Comparison of ENCODE assay signal across 23 cellular contexts in genomic region chr3:161219495-161219894, GRCh38. TPM values are rescaled to one million over a fixed set of nuclear protein-coding genes. Genes with fewer than 3 reads are reported as not detected.
A peak's percentile ranks its signal among the peaks of the same experiment; 100 is the strongest.
DNase-seq lines count a peak whose midpoint lies in the region; ATAC-seq and TF ChIP-seq lines count a peak whose summit lies in the region.
"Had no signal": no experiment of that assay in that cellular context is flagged by ENCODE, and none has a peak within 500 bp of the region (broad histone marks: within the 10 kb centered on the region; RNA-seq: fewer than 3 reads in every experiment).

No MANE protein-coding gene starts in this region.

- no peaks in the 10 kb centered on the region for H3K27me3 ChIP-seq in GM23338 (ENCODE audit: insufficient read depth)
- H3K27me3 ChIP-seq: cardiac muscle cell, dorsolateral prefrontal cortex, right lobe of liver had no signal

- no peaks in the 10 kb centered on the region for H3F3A ChIP-seq in GM23338 (replicated peaks; ENCODE audit: low read depth)

- H3K27ac ChIP-seq in GM23338 (ENCODE audit: low read depth), result no peak overlapping the region
- H3K27ac ChIP-seq: C4-2B, cardiac muscle cell, lower lobe of right lung, parathyroid adenoma, right lobe of liver had no signal

- H3K36me3 ChIP-seq in GM23338 (ENCODE audit: insufficient read depth), result no peaks in the 10 kb centered on the region
- H3K36me3 ChIP-seq: cardiac muscle cell, lower lobe of right lung, right lobe of liver, thoracic aorta had no signal

- H2AFZ ChIP-seq in GM23338, result no peak overlapping the region

- H3K4me3 Mint-ChIP-seq in activated T-cell treated with anti-CD3 and anti-CD28 coated beads, Interleukin-2, amount 50 U/mL, for 4 hours, result peak overlapping the region; percentile 35
- H3K4me3 Mint-ChIP-seq in activated T-cell treated with anti-CD3 and anti-CD28 coated beads, Interleukin-2, amount 50 U/mL, for 24 hours, result no peak overlapping the region
- 0 out of 3 replicates have a peak overlapping the region, but pooled peaks have one; percentile 14 for H3K4me3 Mint-ChIP-seq in GM23338
- H3K4me3 Mint-ChIP-seq in chondrocyte (ENCODE audit: unreplicated experiment), result peak overlapping the region; percentile 26
- peak overlapping the region; percentile 78 for H3K4me3 Mint-ChIP-seq in stimulated activated effector memory CD8-positive, alpha-beta T cell treated with anti-CD3 and anti-CD28 coated beads, Interleukin-12 subunit alpha, Interleukin-12 subunit beta, amount 100 ng/mL, for 72 hours

- no peak for ATAC-seq in activated T-cell treated with anti-CD3 and anti-CD28 coated beads, Interleukin-2, amount 50 U/mL, for 4 hours
- ATAC-seq in GM23338, result no peak
- ATAC-seq in stimulated activated effector memory CD8-positive, alpha-beta T cell treated with anti-CD3 and anti-CD28 coated beads, Interleukin-12 subunit alpha, Interleukin-12 subunit beta, amount 100 ng/mL, for 72 hours, result no peak
- no peak for ATAC-seq in HG03565 (IDR thresholded peaks at IDR 0.05; ENCODE audit: unreplicated experiment)
- ATAC-seq in GM19395 (IDR thresholded peaks at IDR 0.05; ENCODE audit: unreplicated experiment), result no peak
- ATAC-seq: lower lobe of right lung, right lobe of liver had no signal

- peaks cover 6% of the 10 kb centered on the region for H3K36me3 Mint-ChIP-seq in activated T-cell treated with anti-CD3 and anti-CD28 coated beads, Interleukin-2, amount 50 U/mL, for 4 hours (ENCODE audit: insufficient read depth)
- peaks cover 29% of the 10 kb centered on the region for H3K36me3 Mint-ChIP-seq in activated T-cell treated with anti-CD3 and anti-CD28 coated beads, Interleukin-2, amount 50 U/mL, for 24 hours (ENCODE audit: low read depth)
- H3K36me3 Mint-ChIP-seq in GM23338 (ENCODE audit: low read depth) (no peaks in the 10 kb centered on the region; the same call in 2 of the 3 replicates), chondrocyte (ENCODE audit: low read depth) (peaks cover 2% of the 10 kb centered on the region)
- H3K36me3 Mint-ChIP-seq in stimulated activated effector memory CD8-positive, alpha-beta T cell treated with anti-CD3 and anti-CD28 coated beads, Interleukin-12 subunit alpha, Interleukin-12 subunit beta, amount 100 ng/mL, for 72 hours, result peaks cover 7% of the 10 kb centered on the region

- peaks cover 8% of the 10 kb centered on the region for H3K27me3 Mint-ChIP-seq in activated T-cell treated with anti-CD3 and anti-CD28 coated beads, Interleukin-2, amount 50 U/mL, for 4 hours (ENCODE audit: low read depth)
- peaks cover 12% of the 10 kb centered on the region for H3K27me3 Mint-ChIP-seq in activated T-cell treated with anti-CD3 and anti-CD28 coated beads, Interleukin-2, amount 50 U/mL, for 24 hours
- H3K27me3 Mint-ChIP-seq in GM23338 (ENCODE audit: insufficient read depth, low read depth, poor library complexity) (no peaks in the 10 kb centered on the region), chondrocyte (ENCODE audit: low read depth) (no peaks in the 10 kb centered on the region)

- peaks cover 30% of the 10 kb centered on the region for H3K79me2 ChIP-seq in GM23338 (replicated peaks; ENCODE audit: insufficient read depth)

- no peak for DNase-seq in activated T-cell treated with anti-CD3 and anti-CD28 coated beads, Interleukin-2, amount 50 U/mL, for 4 hours
- no peak for DNase-seq in activated T-cell treated with anti-CD3 and anti-CD28 coated beads, Interleukin-2, amount 50 U/mL, for 24 hours
- DNase-seq in GM23338 (ENCODE audit: low spot score) (no peak), chondrocyte (ENCODE audit: low spot score) (no peak), NCI-H748 treated with DMSO at 0.1 percent for 48 hours (lab: John Stamatoyannopoulos, UW) (no peak)
- DNase-seq in stimulated activated effector memory CD8-positive, alpha-beta T cell treated with anti-CD3 and anti-CD28 coated beads, Interleukin-12 subunit alpha, Interleukin-12 subunit beta, amount 100 ng/mL, for 72 hours (ENCODE audit: low spot score in 2 of 2), result no peak
- DNase-seq: activated CD4-positive, CD25-positive, alpha-beta regulatory T cell; activated effector memory CD4-positive, alpha-beta T cell treated with anti-CD3 and anti-CD28 coated beads, Interleukin-2, amount 50 U/mL, for 16 hours; amygdala; DMS53; dorsolateral prefrontal cortex; KG1; lower lobe of right lung; NCI-H1694; OCI-M1; right lobe of liver; SHP77 treated with DMSO at 0.1 percent for 48 hours had no signal

- no peak overlapping the region for H3K27ac Mint-ChIP-seq in activated T-cell treated with anti-CD3 and anti-CD28 coated beads, Interleukin-2, amount 50 U/mL, for 24 hours
- no peak overlapping the region for H3K27ac Mint-ChIP-seq in GM23338
- H3K27ac Mint-ChIP-seq in chondrocyte (ENCODE audit: unreplicated experiment), result no peak overlapping the region
- peak overlapping the region; percentile 92 for H3K27ac Mint-ChIP-seq in stimulated activated effector memory CD8-positive, alpha-beta T cell treated with anti-CD3 and anti-CD28 coated beads, Interleukin-12 subunit alpha, Interleukin-12 subunit beta, amount 100 ng/mL, for 72 hours

- no peak overlapping the region for H3K4me2 ChIP-seq in GM23338

- H3K4me3 ChIP-seq in GM23338, result no peak overlapping the region
- H3K4me3 ChIP-seq: cardiac muscle cell, lower lobe of right lung, right lobe of liver, thoracic aorta had no signal

- TF ChIP-seq CTCF in GM23338 (conservative IDR thresholded peaks at IDR 0.05; ENCODE audit: low read depth in 2 of 2), result no peak
- TF ChIP-seq CTCF in chondrocyte (IDR thresholded peaks at IDR 0.05), result no peak

- peaks cover 13% of the 10 kb centered on the region for H3K4me1 ChIP-seq in GM23338 (ENCODE audit: insufficient read depth)
- H3K4me1 ChIP-seq: parathyroid adenoma had no signal

- H3K9me3 Mint-ChIP-seq in activated T-cell treated with anti-CD3 and anti-CD28 coated beads, Interleukin-2, amount 50 U/mL, for 4 hours, result no peaks in the 10 kb centered on the region
- H3K9me3 Mint-ChIP-seq in activated T-cell treated with anti-CD3 and anti-CD28 coated beads, Interleukin-2, amount 50 U/mL, for 24 hours, result no peaks in the 10 kb centered on the region
- H3K9me3 Mint-ChIP-seq in GM23338 (no peaks in the 10 kb centered on the region), chondrocyte (ENCODE audit: low read depth) (peaks cover 9% of the 10 kb centered on the region)
- no peaks in the 10 kb centered on the region for H3K9me3 Mint-ChIP-seq in stimulated activated effector memory CD8-positive, alpha-beta T cell treated with anti-CD3 and anti-CD28 coated beads, Interleukin-12 subunit alpha, Interleukin-12 subunit beta, amount 100 ng/mL, for 72 hours

- peaks cover 20% of the 10 kb centered on the region for H3K4me1 Mint-ChIP-seq in activated T-cell treated with anti-CD3 and anti-CD28 coated beads, Interleukin-2, amount 50 U/mL, for 4 hours (ENCODE audit: low read depth)
- peaks cover 24% of the 10 kb centered on the region for H3K4me1 Mint-ChIP-seq in activated T-cell treated with anti-CD3 and anti-CD28 coated beads, Interleukin-2, amount 50 U/mL, for 24 hours (ENCODE audit: low read depth)
- peaks cover 7% of the 10 kb centered on the region; the same call in 2 of the 3 replicates for H3K4me1 Mint-ChIP-seq in GM23338
- H3K4me1 Mint-ChIP-seq in chondrocyte (ENCODE audit: low read depth), result peaks cover 34% of the 10 kb centered on the region
- peaks cover 13% of the 10 kb centered on the region for H3K4me1 Mint-ChIP-seq in stimulated activated effector memory CD8-positive, alpha-beta T cell treated with anti-CD3 and anti-CD28 coated beads, Interleukin-12 subunit alpha, Interleukin-12 subunit beta, amount 100 ng/mL, for 72 hours

- H3K9me2 ChIP-seq in GM23338 (ENCODE audit: insufficient read depth), result no peaks in the 10 kb centered on the region

- peaks cover 8% of the 10 kb centered on the region; the same call in 1 of the 2 replicates for H4K20me1 ChIP-seq in GM23338 (replicated peaks; ENCODE audit: insufficient read depth)

TF ChIP-seq in GM23338, 12 proteins besides CTCF, POLR2A, EP300 and RAD21 (continues in another document):
- TF ChIP-seq POLR2AphosphoS5 (IDR thresholded peaks at IDR 0.05; ENCODE audit: low read depth), result no peak
- TF ChIP-seq ZNF114 (CRISPR knock-in tag; IDR thresholded peaks at IDR 0.05), result no peak
- no peak for TF ChIP-seq EZH2 (IDR thresholded peaks at IDR 0.05; ENCODE audit: low read depth, unreplicated experiment)
- no peak for TF ChIP-seq CREB1 (CRISPR knock-in tag; IDR thresholded peaks at IDR 0.05; ENCODE audit: low read depth)

RNA-seq across cellular contexts. Expression of gene NMD3, which starts 1.6 kb away (rescaled TPM):
- 10 to 100 TPM; 72.6 to 76.0 (median 75.9) TPM for total RNA-seq in activated T-cell treated with anti-CD3 and anti-CD28 coated beads, Interleukin-2, amount 50 U/mL, for 4 hours
- 67.4 and 80.6 TPM in 2 replicates for total RNA-seq in GM23338 (2014; rRNA removed; shearing (Covaris generic))
- 25.1 and 27.3 TPM in 2 replicates for polyA plus RNA-seq in GM23338 (2016; fragmentation: Nextera tagmentation; extraction: Ambion mirVana)
- 67.8 to 80.2 TPM (median 73.1 TPM) in 3 replicates for total RNA-seq in chondrocyte
